Comparison of ENCODE assay signal across 1 cellular context in genomic region chr10:120850911-120851865, GRCh38.
A peak's percentile ranks its signal among the peaks of the same experiment; 100 is the strongest.
TF ChIP-seq lines count a peak whose summit lies in the region.

TSS of gene WDR11 (plus strand) at chr10:120851362. CDS start at chr10:120851421, 59 bp downstream.

TF ChIP-seq in GM12878, 131 proteins besides CTCF, POLR2A, EP300 and RAD21 (continued from another document and continues in another):
- TF ChIP-seq ZNF207 (IDR thresholded peaks at IDR 0.05; ENCODE audit: borderline replicate concordance) (peak; percentile 93; the same call in 1 of the 2 replicates), NR2C2 (IDR thresholded peaks at IDR 0.05; ENCODE audit: borderline replicate concordance, control insufficient read depth, insufficient read length, low read depth) (no peak), SMARCA5 (IDR thresholded peaks at IDR 0.05) (peak; percentile 77; the same call in 1 of the 2 replicates), ELK1 (IDR thresholded peaks at IDR 0.05; ENCODE audit: low read depth, low read length) (peak; percentile 77; the same call in 1 of the 2 replicates), TAF1 (IDR thresholded peaks at IDR 0.05; ENCODE audit: borderline replicate concordance, low read depth, low read length) (peak; percentile 91), BRCA1 (IDR thresholded peaks at IDR 0.05; ENCODE audit: low read depth, low read length) (no peak), CREB1 (IDR thresholded peaks at IDR 0.05; ENCODE audit: low read depth) (peak; percentile 64), ZBTB11 (CRISPR knock-in tag; IDR thresholded peaks at IDR 0.05) (peak; percentile 93), CBX5 (IDR thresholded peaks at IDR 0.05; ENCODE audit: low read depth) (peak; percentile 94), ZSCAN29 (IDR thresholded peaks at IDR 0.05) (peak; percentile 75), ZNF217 (IDR thresholded peaks at IDR 0.05) (no peak), ZBED1 (IDR thresholded peaks at IDR 0.05; ENCODE audit: borderline replicate concordance) (no peak), TBL1XR1 (IDR thresholded peaks at IDR 0.05; ENCODE audit: low read depth, low read length) (peak; percentile 89), TCF12 (IDR thresholded peaks at IDR 0.05; ENCODE audit: low read depth, low read length) (peak; percentile 23), BCL11A (IDR thresholded peaks at IDR 0.05; ENCODE audit: low read depth, low read length) (peak; percentile 11; the same call in 1 of the 2 replicates), ZZZ3 (IDR thresholded peaks at IDR 0.05; ENCODE audit: control insufficient read depth, insufficient read length, low read depth) (no peak), ATF2 (IDR thresholded peaks at IDR 0.05; ENCODE audit: low read length) (no peak), GABPA (IDR thresholded peaks at IDR 0.05; ENCODE audit: low read depth) (peak; percentile 99), SRF (IDR thresholded peaks at IDR 0.05; ENCODE audit: low read depth in 2 of 2, low read length in 2 of 2) (peak in 1 of 2 experiments; percentile 86; a peak in 2 of 4 replicates), MTA3 (IDR thresholded peaks at IDR 0.05; ENCODE audit: borderline replicate concordance, low read length) (no peak), ETV6 (conservative IDR thresholded peaks at IDR 0.05 in 1 of 2, IDR thresholded peaks at IDR 0.05 in 1 of 2; ENCODE audit: borderline replicate concordance in 1 of 2, low read depth in 1 of 2) (peak in 1 of 2 experiments; percentile 21; a peak in 1 of 4 replicates), SP1 (IDR thresholded peaks at IDR 0.05; ENCODE audit: low read depth, low read length) (peak; percentile 66), SMC3 (IDR thresholded peaks at IDR 0.05; ENCODE audit: borderline replicate concordance, low read length) (no peak), SREBF2 (IDR thresholded peaks at IDR 0.05; ENCODE audit: low read length) (peak; percentile 26; the same call in 1 of the 2 replicates), NBN (IDR thresholded peaks at IDR 0.05) (peak; percentile 92; the same call in 1 of the 2 replicates), ATF3 (IDR thresholded peaks at IDR 0.05; ENCODE audit: borderline replicate concordance, extremely low read depth, low read depth, low read length) (no peak), CHD4 (IDR thresholded peaks at IDR 0.05) (no peak), CBFB (IDR thresholded peaks at IDR 0.05; ENCODE audit: low read depth) (peak; percentile 61; the same call in 1 of the 2 replicates), ZNF592 (IDR thresholded peaks at IDR 0.05) (no peak), WRNIP1 (IDR thresholded peaks at IDR 0.05; ENCODE audit: borderline replicate concordance, low read depth, low read length) (peak; percentile 91; the same call in 1 of the 2 replicates), IRF4 (IDR thresholded peaks at IDR 0.05; ENCODE audit: low read depth, low read length) (peak; percentile 17; the same call in 1 of the 2 replicates), BHLHE40 (IDR thresholded peaks at IDR 0.05; ENCODE audit: borderline replicate concordance in 1 of 2, low read depth in 2 of 2, low read length in 1 of 2) (peak; percentile 28 to 71; a peak in 3 of 4 replicates), SREBF1 (IDR thresholded peaks at IDR 0.05; ENCODE audit: low read length) (no peak; the same call in 1 of the 2 replicates), YY1 (IDR thresholded peaks at IDR 0.05; ENCODE audit: low read depth, low read length) (peak; percentile 89), GATAD2B (conservative IDR thresholded peaks at IDR 0.05; ENCODE audit: low read depth) (peak; percentile 84), CREM (IDR thresholded peaks at IDR 0.05; ENCODE audit: low read depth) (peak; percentile 68; the same call in 1 of the 2 replicates), EGR1 (IDR thresholded peaks at IDR 0.05; ENCODE audit: borderline replicate concordance in 1 of 2, low read depth in 2 of 2, low read length in 2 of 2) (peak; percentile 27 to 51; a peak in 2 of 3 replicates), ASH2L (IDR thresholded peaks at IDR 0.05; ENCODE audit: borderline replicate concordance, low read depth) (peak; percentile 50), ESRRA (IDR thresholded peaks at IDR 0.05; ENCODE audit: low read length) (0 out of 2 replicates have a peak, but pooled peaks have one; percentile 59), EZH2 (IDR thresholded peaks at IDR 0.05; ENCODE audit: borderline replicate concordance, control insufficient read depth, low read depth, low read length) (no peak), PML (IDR thresholded peaks at IDR 0.05; ENCODE audit: low read length) (peak; percentile 93), RELA (IDR thresholded peaks at IDR 0.05; ENCODE audit: borderline replicate concordance, partially characterized antibody) (peak; percentile 83), MXI1 (IDR thresholded peaks at IDR 0.05; ENCODE audit: low read depth, low read length) (peak; percentile 26; the same call in 1 of the 2 replicates), FOS (IDR thresholded peaks at IDR 0.05; ENCODE audit: borderline replicate concordance, extremely low read depth, insufficient read length) (no peak), MEF2A (IDR thresholded peaks at IDR 0.05; ENCODE audit: insufficient read depth, low read depth, low read length) (no peak), POLR2AphosphoS5 (IDR thresholded peaks at IDR 0.05; ENCODE audit: low read length) (peak; percentile 97), KAT2A (conservative IDR thresholded peaks at IDR 0.05; ENCODE audit: control insufficient read depth, low read depth, low read length) (no peak), ZNF384 (IDR thresholded peaks at IDR 0.05; ENCODE audit: borderline replicate concordance, low read depth, low read length) (peak; percentile 64)
- TF ChIP-seq, protein P1, sequence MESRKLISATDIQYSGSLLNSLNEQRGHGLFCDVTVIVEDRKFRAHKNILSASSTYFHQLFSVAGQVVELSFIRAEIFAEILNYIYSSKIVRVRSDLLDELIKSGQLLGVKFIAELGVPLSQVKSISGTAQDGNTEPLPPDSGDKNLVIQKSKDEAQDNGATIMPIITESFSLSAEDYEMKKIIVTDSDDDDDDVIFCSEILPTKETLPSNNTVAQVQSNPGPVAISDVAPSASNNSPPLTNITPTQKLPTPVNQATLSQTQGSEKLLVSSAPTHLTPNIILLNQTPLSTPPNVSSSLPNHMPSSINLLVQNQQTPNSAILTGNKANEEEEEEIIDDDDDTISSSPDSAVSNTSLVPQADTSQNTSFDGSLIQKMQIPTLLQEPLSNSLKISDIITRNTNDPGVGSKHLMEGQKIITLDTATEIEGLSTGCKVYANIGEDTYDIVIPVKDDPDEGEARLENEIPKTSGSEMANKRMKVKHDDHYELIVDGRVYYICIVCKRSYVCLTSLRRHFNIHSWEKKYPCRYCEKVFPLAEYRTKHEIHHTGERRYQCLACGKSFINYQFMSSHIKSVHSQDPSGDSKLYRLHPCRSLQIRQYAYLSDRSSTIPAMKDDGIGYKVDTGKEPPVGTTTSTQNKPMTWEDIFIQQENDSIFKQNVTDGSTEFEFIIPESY (IDR thresholded peaks at IDR 0.05) = no peak
- TF ChIP-seq, protein P2, sequence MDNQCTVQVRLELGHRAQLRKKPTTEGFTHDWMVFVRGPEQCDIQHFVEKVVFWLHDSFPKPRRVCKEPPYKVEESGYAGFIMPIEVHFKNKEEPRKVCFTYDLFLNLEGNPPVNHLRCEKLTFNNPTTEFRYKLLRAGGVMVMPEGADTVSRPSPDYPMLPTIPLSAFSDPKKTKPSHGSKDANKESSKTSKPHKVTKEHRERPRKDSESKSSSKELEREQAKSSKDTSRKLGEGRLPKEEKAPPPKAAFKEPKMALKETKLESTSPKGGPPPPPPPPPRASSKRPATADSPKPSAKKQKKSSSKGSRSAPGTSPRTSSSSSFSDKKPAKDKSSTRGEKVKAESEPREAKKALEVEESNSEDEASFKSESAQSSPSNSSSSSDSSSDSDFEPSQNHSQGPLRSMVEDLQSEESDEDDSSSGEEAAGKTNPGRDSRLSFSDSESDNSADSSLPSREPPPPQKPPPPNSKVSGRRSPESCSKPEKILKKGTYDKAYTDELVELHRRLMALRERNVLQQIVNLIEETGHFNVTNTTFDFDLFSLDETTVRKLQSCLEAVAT (IDR thresholded peaks at IDR 0.05) = peak; percentile 66
- TF ChIP-seq, protein P3, sequence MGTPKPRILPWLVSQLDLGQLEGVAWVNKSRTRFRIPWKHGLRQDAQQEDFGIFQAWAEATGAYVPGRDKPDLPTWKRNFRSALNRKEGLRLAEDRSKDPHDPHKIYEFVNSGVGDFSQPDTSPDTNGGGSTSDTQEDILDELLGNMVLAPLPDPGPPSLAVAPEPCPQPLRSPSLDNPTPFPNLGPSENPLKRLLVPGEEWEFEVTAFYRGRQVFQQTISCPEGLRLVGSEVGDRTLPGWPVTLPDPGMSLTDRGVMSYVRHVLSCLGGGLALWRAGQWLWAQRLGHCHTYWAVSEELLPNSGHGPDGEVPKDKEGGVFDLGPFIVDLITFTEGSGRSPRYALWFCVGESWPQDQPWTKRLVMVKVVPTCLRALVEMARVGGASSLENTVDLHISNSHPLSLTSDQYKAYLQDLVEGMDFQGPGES (IDR thresholded peaks at IDR 0.05) = no peak
